13 cellular contexts compared by ENCODE assay signal in genomic region chrX:29555465-29556091, GRCh38.
DNase-seq lines count a peak whose midpoint lies in the region; ATAC-seq and TF ChIP-seq lines count a peak whose summit lies in the region.
"Had no signal": no experiment of that assay in that cellular context is flagged by ENCODE, and none has a peak within 500 bp of the region (broad histone marks: within the 10 kb centered on the region; RNA-seq: fewer than 3 reads in every experiment).

No MANE protein-coding gene starts in this region.

- H3K27ac ChIP-seq in epithelial cell of prostate (no peak overlapping the region), tibial nerve (no peak overlapping the region), WERI-Rb-1 (no peak overlapping the region)
- H3K27ac ChIP-seq: gastrocnemius medialis had no signal

- H3K9me3 ChIP-seq in tibial nerve (peaks cover 0 to 21% (median 5%) of the 10 kb centered on the region in 4 donors), WERI-Rb-1 (ENCODE audit: severe bottlenecking) (no peaks in the 10 kb centered on the region)
- H3K9me3 ChIP-seq: Caco-2, gastrocnemius medialis had no signal

- DNase-seq in epithelial cell of prostate (ENCODE audit: low read depth, low spot score), result peak; percentile 40
- DNase-seq in NCI-H2196 (lab: John Stamatoyannopoulos, UW; ENCODE audit: unreplicated experiment), result no peak
- no peak for DNase-seq in OCI-M1 (lab: John Stamatoyannopoulos, UW)
- DNase-seq in tibial nerve (ENCODE audit: low spot score in 2 of 2), result no peak
- no peak for DNase-seq in WERI-Rb-1
- DNase-seq: activated effector memory CD4-positive, alpha-beta T cell treated with anti-CD3 and anti-CD28 coated beads, Interleukin-2, amount 50 U/mL, for 16 hours; Caco-2; gastrocnemius medialis; NCI-H1048 had no signal

- H3K4me3 ChIP-seq in tibial nerve, result no peak overlapping the region
- H3K4me3 ChIP-seq in WERI-Rb-1 (ENCODE audit: low read depth, low read length), result no peak overlapping the region
- H3K4me3 ChIP-seq: gastrocnemius medialis had no signal

- H3K27me3 ChIP-seq in tibial nerve, result no peaks in the 10 kb centered on the region
- peaks cover 2% of the 10 kb centered on the region for H3K27me3 ChIP-seq in WERI-Rb-1 (ENCODE audit: insufficient read depth, low read depth, severe bottlenecking)
- H3K27me3 ChIP-seq: gastrocnemius medialis had no signal

- ATAC-seq in GM18870 (IDR thresholded peaks at IDR 0.05; ENCODE audit: unreplicated experiment) (peak; percentile 98), GM21529 (IDR thresholded peaks at IDR 0.05; ENCODE audit: unreplicated experiment) (peak; percentile 97), HG03103 (IDR thresholded peaks at IDR 0.05; ENCODE audit: low read depth, unreplicated experiment) (peak; percentile 92)
- ATAC-seq: gastrocnemius medialis, WTC11 had no signal

- 83 to 100% methylated on average over 1 of the region's 1 CpG for WGBS in tibial nerve, 2 donors

- no peak for TF ChIP-seq POLR2A in tibial nerve (IDR thresholded peaks at IDR 0.05)

- H3K36me3 ChIP-seq in tibial nerve, result no peaks in the 10 kb centered on the region
- H3K36me3 ChIP-seq in WERI-Rb-1, result no peaks in the 10 kb centered on the region
- H3K36me3 ChIP-seq: gastrocnemius medialis had no signal

- TF ChIP-seq EP300 in tibial nerve (IDR thresholded peaks at IDR 0.05), result no peak

- H3K4me1 ChIP-seq in tibial nerve, result no peaks in the 10 kb centered on the region
- H3K4me1 ChIP-seq: gastrocnemius medialis had no signal

- TF ChIP-seq CTCF in tibial nerve (IDR thresholded peaks at IDR 0.05) (no peak), WERI-Rb-1 (IDR thresholded peaks at IDR 0.05; ENCODE audit: low read depth, low read length) (no peak)
